Comparison of ENCODE assay signal across 10 cellular contexts in the genomic region with DNA sequence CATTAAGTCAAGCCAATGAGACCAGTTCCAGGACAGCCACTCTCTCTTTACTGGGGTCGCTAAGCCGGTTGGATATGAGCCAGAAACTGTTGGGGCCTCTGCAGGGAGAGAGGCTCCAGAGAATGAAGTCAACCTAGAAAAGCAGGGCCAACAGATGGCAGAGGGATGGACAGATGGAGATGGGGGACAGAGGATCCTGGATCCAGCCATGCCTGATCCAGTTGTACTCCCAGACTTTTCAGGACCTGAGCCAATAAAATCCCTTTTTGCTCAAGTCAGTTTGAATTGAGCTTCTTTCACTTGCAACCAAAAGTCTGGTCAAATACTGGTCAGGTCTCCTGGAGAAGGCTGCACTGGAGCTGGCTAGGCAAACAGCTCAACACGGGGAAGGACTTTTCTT. TPM values are rescaled to one million over a fixed set of nuclear protein-coding genes. Genes with fewer than 3 reads are reported as not detected.
A peak's percentile ranks its signal among the peaks of the same experiment; 100 is the strongest.
DNase-seq lines count a peak whose midpoint lies in the region; ATAC-seq and TF ChIP-seq lines count a peak whose summit lies in the region.
"Had no signal": no experiment of that assay in that cellular context is flagged by ENCODE, and none has a peak within 500 bp of the region (broad histone marks: within the 10 kb centered on the region; RNA-seq: fewer than 3 reads in every experiment).

No MANE protein-coding gene starts in this region.

- peaks cover 24 to 28% (median 24%) of the 10 kb centered on the region in 3 donors for H3K4me1 Mint-ChIP-seq in T-cell

- no peak for TF ChIP-seq CTCF in fibroblast of pulmonary artery (IDR thresholded peaks at IDR 0.05; ENCODE audit: low read length, missing control alignments)

- peak overlapping the region in 1 of 2 donors; percentile 12 for H3K27ac Mint-ChIP-seq in T-cell

- peaks cover 31% of the 10 kb centered on the region for H3K36me3 ChIP-seq in skeletal muscle satellite cell (ENCODE audit: insufficient read depth, low read length)
- H3K36me3 ChIP-seq: pancreas had no signal

- H3K36me3 Mint-ChIP-seq in T-cell, result peaks cover 9% of the 10 kb centered on the region

- peaks cover 5 to 9% of the 10 kb centered on the region in 2 donors for H3K27me3 Mint-ChIP-seq in T-cell

- peaks cover 49% of the 10 kb centered on the region for H3K4me1 ChIP-seq in skeletal muscle satellite cell (ENCODE audit: control insufficient read depth, insufficient read depth, low read length)

- ATAC-seq in T-cell (replicated peaks in 1 of 4), result no peak
- ATAC-seq in GM18858 (IDR thresholded peaks at IDR 0.05; ENCODE audit: unreplicated experiment), result no peak
- ATAC-seq in HG03280 (IDR thresholded peaks at IDR 0.05; ENCODE audit: unreplicated experiment), result no peak
- no peak for ATAC-seq in GM21526 (IDR thresholded peaks at IDR 0.05; ENCODE audit: low FRiP score, unreplicated experiment)
- ATAC-seq: pancreas had no signal

- H3K27me3 ChIP-seq in skeletal muscle satellite cell (ENCODE audit: control insufficient read depth, insufficient read depth, low read length), result no peaks in the 10 kb centered on the region
- H3K27me3 ChIP-seq: pancreas had no signal

- CTCF ChIA-PET in T-cell (lab: Charles Lee), result no interaction called here

- no peak overlapping the region for H3K9ac ChIP-seq in skeletal muscle satellite cell (ENCODE audit: low read depth, low read length)

- H3K4me3 ChIP-seq in fibroblast of pulmonary artery (replicated peaks; ENCODE audit: low read depth, low read length) (peak overlapping the region; percentile 90), skeletal muscle satellite cell (ENCODE audit: low read length) (no peak overlapping the region)

- POLR2A ChIA-PET in T-cell (lab: Charles Lee), result no interaction called here

- peak overlapping the region; percentile 98 for H3K4me2 ChIP-seq in skeletal muscle satellite cell (ENCODE audit: low read length)

- DNase-seq in DMS53 (lab: John Stamatoyannopoulos, UW), result peak; percentile 40
- no peak for DNase-seq in DMS53 treated with DMSO at 0.1 percent for 48 hours (lab: John Stamatoyannopoulos, UW; ENCODE audit: unreplicated experiment)
- no peak for DNase-seq in T-cell
- DNase-seq in fibroblast of pulmonary artery (ENCODE audit: low read depth), result no peak
- DNase-seq: activated effector memory CD4-positive, alpha-beta T cell treated with anti-CD3 and anti-CD28 coated beads, Interleukin-2, amount 50 U/mL, for 16 hours had no signal

- H3K9me3 ChIP-seq in skeletal muscle satellite cell (replicated peaks; ENCODE audit: low read length), result no peaks in the 10 kb centered on the region
- H3K9me3 ChIP-seq: pancreas had no signal

- H3K4me3 Mint-ChIP-seq in T-cell, result peak overlapping the region in 2 of 3 donors; percentile 88 to 95

- H3K9me3 Mint-ChIP-seq in T-cell, result no peaks in the 10 kb centered on the region

RNA-seq across cellular contexts. Expression of a gene that starts 2.2 kb away (rescaled TPM):
- total RNA-seq in T-cell, result 10 to 100 TPM in 3 of 5 donors, 1 to 10 TPM in 2; 4.5 to 19.9 (median 10.7) TPM
- 86.9 and 190 TPM in 2 replicates for total RNA-seq in skeletal muscle satellite cell (2012; rRNA removed)
